19 cellular contexts compared by ENCODE assay signal in the genomic region with DNA sequence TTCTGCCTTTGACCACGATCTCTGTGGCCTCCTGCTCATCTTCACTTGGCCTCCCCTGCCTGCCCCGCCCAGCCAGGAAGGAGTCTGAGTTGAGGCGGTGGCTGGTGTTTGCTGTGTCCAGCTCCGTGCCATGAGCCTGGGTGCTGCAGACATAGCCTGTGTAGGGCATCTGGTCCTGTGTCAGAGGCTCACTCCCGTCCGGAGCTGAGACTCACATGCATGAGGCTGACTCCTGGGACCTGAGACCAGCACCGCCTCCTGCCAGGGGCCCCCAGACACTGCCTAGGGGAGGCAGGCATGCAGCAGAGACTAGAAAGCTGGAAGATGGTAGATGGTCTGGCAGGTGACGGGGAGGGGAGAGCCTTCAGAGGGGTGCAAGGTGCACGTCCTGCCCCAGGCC.
"Had no signal": no experiment of that assay in that cellular context is flagged by ENCODE, and none has a peak within 500 bp of the region (broad histone marks: within the 10 kb centered on the region; RNA-seq: fewer than 3 reads in every experiment).

No MANE protein-coding gene starts in this region.

- H3K36me3 Mint-ChIP-seq: IgD-negative memory B cell had no signal

- H3K9me3 ChIP-seq: SK-N-SH had no signal

- H3K4me3 ChIP-seq: K562 had no signal

- H3K4me3 Mint-ChIP-seq: IgD-negative memory B cell had no signal

- DNase-seq: Kasumi-1, MM.1S, NCI-H1092 treated with DMSO at 0.1 percent for 48 hours, NCI-H1436, NCI-H187, NCI-H2029, NCI-H2081 treated with DMSO at 0.1 percent for 48 hours, NCI-H2171 treated with DMSO at 0.1 percent for 48 hours, NCI-H345, NCI-H446 treated with DMSO at 0.1 percent for 48 hours, NCI-H524, NCI-H69, NCI-H774, RPMI8226, SHP77, SK-N-SH had no signal

- H3K27ac Mint-ChIP-seq: IgD-negative memory B cell had no signal

- H3K27ac ChIP-seq: KMS-11 had no signal

- ATAC-seq: K562 had no signal
